ENCODE assay signal across 8 cellular contexts in genomic region chr1:111334169-111334568, GRCh38. TPM values are rescaled to one million over a fixed set of nuclear protein-coding genes. Genes with fewer than 3 reads are reported as not detected.
A peak's percentile ranks its signal among the peaks of the same experiment; 100 is the strongest.
DNase-seq lines count a peak whose midpoint lies in the region; ATAC-seq and TF ChIP-seq lines count a peak whose summit lies in the region.

No MANE protein-coding gene starts in this region.

- peak; percentile 37 to 62 (median 48) for DNase-seq in CD4-positive, alpha-beta T cell
- peak; percentile 40 for DNase-seq in HFFc6
- DNase-seq in RWPE2 (ENCODE audit: low spot score), result no peak
- DNase-seq in astrocyte of the hippocampus (ENCODE audit: low read depth, low spot score), result peak; percentile 69
- peak; percentile 57 for DNase-seq in kidney tubule cell (ENCODE audit: low spot score)
- DNase-seq in stimulated activated naive CD8-positive, alpha-beta T cell treated with anti-CD3 and anti-CD28 coated beads, Interleukin-15, Interleukin-2, amounts not matched to agents 100 U/mL and 50 U/mL, for 24 hours, result peak; percentile 31
- no peak for DNase-seq in NCI-H128 (lab: John Stamatoyannopoulos, UW; ENCODE audit: unreplicated experiment)

- intact Hi-C loops in CD4-positive, alpha-beta T cell (cut with DNase I, micrococcal nuclease), result loop anchor here (1.0 to 10.0 kb wide), 7 partner anchors 111 to 719 kb away; no protein-coding TSS in a partner anchor

- peaks cover 3% of the 10 kb centered on the region for H3K9me3 Mint-ChIP-seq in CD4-positive, alpha-beta T cell
- H3K9me3 Mint-ChIP-seq in HFFc6, result no peaks in the 10 kb centered on the region; the same call in 1 of the 2 replicates

- peaks cover under 1% of the 10 kb centered on the region for H3K9me3 ChIP-seq in CD4-positive, alpha-beta T cell (ENCODE audit: control insufficient read depth, low read length)
- no peaks in the 10 kb centered on the region for H3K9me3 ChIP-seq in RWPE2 (ENCODE audit: severe bottlenecking)

- ATAC-seq in CD4-positive, alpha-beta T cell (ENCODE audit: poor library complexity), result peak; percentile 95
- ATAC-seq in RWPE2 (ENCODE audit: low read depth) (peak; percentile 74), HG03457 (IDR thresholded peaks at IDR 0.05; ENCODE audit: unreplicated experiment) (no peak)
- peak; percentile 75 for ATAC-seq in stimulated activated naive CD8-positive, alpha-beta T cell treated with anti-CD3 and anti-CD28 coated beads, Interleukin-15, Interleukin-2, amounts not matched to agents 100 U/mL and 50 U/mL, for 24 hours

- H3K27me3 Mint-ChIP-seq in CD4-positive, alpha-beta T cell, result no peaks in the 10 kb centered on the region
- H3K27me3 Mint-ChIP-seq in HFFc6 (ENCODE audit: insufficient read depth), result peaks cover 10% of the 10 kb centered on the region

- H3K4me1 ChIP-seq in RWPE2 (ENCODE audit: insufficient read depth, poor library complexity, severe bottlenecking), result no peaks in the 10 kb centered on the region

- no peak overlapping the region for H3K4me3 Mint-ChIP-seq in CD4-positive, alpha-beta T cell
- no peak overlapping the region for H3K4me3 Mint-ChIP-seq in HFFc6

- H3K36me3 ChIP-seq in RWPE2 (ENCODE audit: low read depth), result no peaks in the 10 kb centered on the region

- H3K27ac Mint-ChIP-seq in CD4-positive, alpha-beta T cell, result no peak overlapping the region
- no peak overlapping the region for H3K27ac Mint-ChIP-seq in HFFc6

- H3K27me3 ChIP-seq in CD4-positive, alpha-beta T cell (ENCODE audit: control insufficient read depth, insufficient read depth, low read length), result no peaks in the 10 kb centered on the region
- H3K27me3 ChIP-seq in RWPE2 (ENCODE audit: insufficient read depth, poor library complexity, severe bottlenecking), result no peaks in the 10 kb centered on the region

- CTCF ChIA-PET in CD4-positive, alpha-beta T cell (lab: Charles Lee), result interaction anchor here (0.6 to 1.9 kb wide), 13 partner anchors 8 to 550 kb away, joined by 3 to 20 read pairs (median 3); partner anchors contain the start of gene DENND2D

- no peak overlapping the region for H3K4me3 ChIP-seq in RWPE2 (ENCODE audit: severe bottlenecking)

- H3K36me3 Mint-ChIP-seq in CD4-positive, alpha-beta T cell (ENCODE audit: low read depth), result peaks cover 21% of the 10 kb centered on the region
- H3K36me3 Mint-ChIP-seq in HFFc6 (ENCODE audit: low read depth), result no peaks in the 10 kb centered on the region

- POLR2A ChIA-PET in CD4-positive, alpha-beta T cell (lab: Charles Lee), result interaction anchor here (0.7 to 1.6 kb wide), 9 partner anchors 106 to 521 kb away, joined by 3 to 10 read pairs (median 4); no protein-coding TSS in a partner anchor

- TF ChIP-seq CTCF in CD4-positive, alpha-beta T cell (IDR thresholded peaks at IDR 0.05), result peak; percentile 81
- TF ChIP-seq CTCF in HFFc6 (IDR thresholded peaks at IDR 0.05), result peak; percentile 79
- TF ChIP-seq CTCF in RWPE2 (IDR thresholded peaks at IDR 0.05; ENCODE audit: poor library complexity, severe bottlenecking), result peak; percentile 56

- H3K27ac ChIP-seq in CD4-positive, alpha-beta T cell (ENCODE audit: low read depth, low read length), result no peak overlapping the region
- H3K27ac ChIP-seq in RWPE2 (ENCODE audit: poor library complexity, severe bottlenecking), result no peak overlapping the region

- H3K4me1 Mint-ChIP-seq in CD4-positive, alpha-beta T cell (ENCODE audit: low read depth), result peaks cover 6% of the 10 kb centered on the region
- no peaks in the 10 kb centered on the region for H3K4me1 Mint-ChIP-seq in HFFc6 (ENCODE audit: low read depth)

RNA-seq across cellular contexts. Expression of gene CHIA, which starts 43.5 kb away (rescaled TPM):
- not detected for total RNA-seq in CD4-positive, alpha-beta T cell
- total RNA-seq in HFFc6 (2021; fragmentation: NEBNext Ultra II Directional; extraction: Animal tissue kit (Norgen Biotek cat#: 25700)), result not detected

Comparison
In these comparisons a context has a peak if more than half of its experiments do, and no peak if none do; other contexts are left out.
1. DNase-seq: peak in CD4-positive, alpha-beta T cell (10 of 10), HFFc6 (single experiment), astrocyte of the hippocampus (single experiment), kidney tubule cell (single experiment) and stimulated activated naive CD8-positive, alpha-beta T cell treated with anti-CD3 and anti-CD28 coated beads, Interleukin-15, Interleukin-2, amounts not matched to agents 100 U/mL and 50 U/mL, for 24 hours (single experiment); none in RWPE2 (single experiment) and NCI-H128 (single experiment).
2. Peak in every context shown above with its lines, with median percentiles within 50 percentile points of each other: CTCF ChIP-seq.